Comparison of ENCODE assay signal across 25 cellular contexts in the genomic region with DNA sequence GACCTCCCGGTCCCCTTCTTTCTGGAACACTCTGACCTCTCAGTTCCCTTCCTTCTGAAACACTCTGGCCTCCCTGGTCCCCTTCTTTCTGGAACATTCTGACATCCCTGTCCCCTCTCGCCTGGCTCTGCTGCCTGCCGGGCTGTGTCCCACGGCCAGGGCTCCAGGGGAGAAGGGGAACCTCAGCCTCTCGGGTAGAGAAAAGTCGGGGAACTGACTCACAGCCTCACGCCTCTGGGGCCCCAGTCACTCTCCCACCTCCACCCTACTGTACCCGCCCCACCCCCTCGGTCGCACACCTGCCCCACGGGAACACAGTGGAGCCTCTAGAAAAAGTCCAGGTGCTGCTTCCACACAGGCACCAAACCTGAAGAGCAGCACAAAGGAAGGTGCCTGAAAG.
"Had no signal": no experiment of that assay in that cellular context is flagged by ENCODE, and none has a peak within 500 bp of the region (broad histone marks: within the 10 kb centered on the region; RNA-seq: fewer than 3 reads in every experiment).

No MANE protein-coding gene starts in this region.

- H3K27ac Mint-ChIP-seq: activated naive CD4-positive, alpha-beta T cell treated with anti-CD3 and anti-CD28 coated beads for 36 hours; activated naive CD8-positive, alpha-beta T cell treated with anti-CD3 and anti-CD28 coated beads, Interleukin-2, amount 10 ng/mL, durations not matched to agents 7 days and 5 days; activated T-helper 2 cell treated with anti-CD3 and anti-CD28 coated beads, Interferon-gamma antibody, Interleukin-2, Interleukin-4, amounts not matched to agents 10 μg/mL and 5 μg/mL and 100 μg/mL, durations not matched to agents 14 hours and 24 hours and 36 hours; memory B cell; nephron; T-cell; T-helper 2 cell treated with Interferon-gamma antibody and Interleukin-4, amounts not matched to agents 5 μg/mL and 100 μg/mL, for 36 hours had no signal

- H3K36me3 Mint-ChIP-seq: activated naive CD8-positive, alpha-beta T cell treated with anti-CD3 and anti-CD28 coated beads, Interleukin-2, amount 10 ng/mL, durations not matched to agents 7 days and 5 days; T-cell had no signal

- H3K9me3 Mint-ChIP-seq: activated T-helper 2 cell treated with anti-CD3 and anti-CD28 coated beads, Interferon-gamma antibody, Interleukin-2, Interleukin-4, amounts not matched to agents 10 μg/mL and 5 μg/mL and 100 μg/mL, durations not matched to agents 14 hours and 24 hours and 36 hours; central memory CD8-positive, alpha-beta T cell; effector memory CD8-positive, alpha-beta T cell; memory B cell; T-helper 2 cell treated with Interferon-gamma antibody and Interleukin-4, amounts not matched to agents 5 μg/mL and 100 μg/mL, for 36 hours had no signal

- H3K27ac ChIP-seq: breast epithelium, colonic mucosa, dorsolateral prefrontal cortex, esophagus muscularis mucosa, hepatocyte, neutrophil, pancreas, psoas muscle, tibial artery had no signal

- H3K4me1 Mint-ChIP-seq: memory B cell, nephron had no signal

- DNase-seq: activated CD4-positive, alpha-beta T cell treated with anti-CD3 and anti-CD28 coated beads for 1 hour; activated CD4-positive, alpha-beta T cell treated with anti-CD3 and anti-CD28 coated beads, Interleukin-2, amount 50 U/mL, for 1 hour; activated naive CD4-positive, alpha-beta T cell treated with anti-CD3 and anti-CD28 coated beads for 36 hours; activated naive CD8-positive, alpha-beta T cell treated with anti-CD3 and anti-CD28 coated beads, Interleukin-2, amount 10 ng/mL, durations not matched to agents 7 days and 5 days; amniotic stem cell; colonic mucosa; effector memory CD8-positive, alpha-beta T cell; glutamatergic neuron; psoas muscle; right cardiac atrium; stimulated activated CD4-positive, alpha-beta T cell treated with anti-CD3 and anti-CD28 coated beads, Interleukin-4, amount 100 ng/mL, for 4 hours; stimulated activated naive CD8-positive, alpha-beta T cell treated with anti-CD3 and anti-CD28 coated beads, Interleukin-15, Interleukin-2, amounts not matched to agents 100 U/mL and 50 U/mL, for 24 hours had no signal

- H3K4me3 Mint-ChIP-seq: activated naive CD4-positive, alpha-beta T cell treated with anti-CD3 and anti-CD28 coated beads for 36 hours; activated naive CD8-positive, alpha-beta T cell treated with anti-CD3 and anti-CD28 coated beads, Interleukin-2, amount 10 ng/mL, durations not matched to agents 7 days and 5 days; central memory CD8-positive, alpha-beta T cell; memory B cell; nephron; T-cell; T-helper 2 cell treated with Interferon-gamma antibody and Interleukin-4, amounts not matched to agents 5 μg/mL and 100 μg/mL, for 36 hours had no signal
